In genomic region chr15:90889313-90889730, GRCh38 we compare ENCODE assay signal across 1 cellular context.
TF ChIP-seq lines count a peak whose summit lies in the region.

No MANE protein-coding gene starts in this region.

TF ChIP-seq in H1, 55 proteins besides CTCF, POLR2A, EP300 and RAD21:
- TF ChIP-seq KDM5A (IDR thresholded peaks at IDR 0.05; ENCODE audit: low read length): no peak
- TF ChIP-seq CTBP2 (IDR thresholded peaks at IDR 0.05; ENCODE audit: borderline replicate concordance, insufficient read depth, insufficient read length, low read length): no peak
- no peak for TF ChIP-seq SP1 (IDR thresholded peaks at IDR 0.05; ENCODE audit: low read depth, low read length)
- no peak for TF ChIP-seq TEAD4 (IDR thresholded peaks at IDR 0.05; ENCODE audit: low read depth, low read length)
- no peak for TF ChIP-seq CBX5 (IDR thresholded peaks at IDR 0.05; ENCODE audit: low read depth, low read length)
- TF ChIP-seq GABPA (IDR thresholded peaks at IDR 0.05; ENCODE audit: borderline replicate concordance, insufficient read depth, low read length): no peak
- no peak for TF ChIP-seq NANOG (IDR thresholded peaks at IDR 0.05; ENCODE audit: insufficient read depth, low read depth, low read length, poor library complexity, severe bottlenecking)
- TF ChIP-seq TCF12 (IDR thresholded peaks at IDR 0.05; ENCODE audit: low read depth, low read length): no peak
- no peak for TF ChIP-seq RFX5 (IDR thresholded peaks at IDR 0.05; ENCODE audit: borderline replicate concordance, low read depth, low read length)
- TF ChIP-seq GTF2F1 (IDR thresholded peaks at IDR 0.05; ENCODE audit: borderline replicate concordance, low read depth, low read length): no peak
- no peak for TF ChIP-seq TBP (IDR thresholded peaks at IDR 0.05; ENCODE audit: low read depth, low read length)
- no peak for TF ChIP-seq CHD1 (IDR thresholded peaks at IDR 0.05; ENCODE audit: low read depth, low read length)
TF ChIP-seq in H1: peak in this region for 0.
